ENCODE assay signal across 1 cellular context in the genomic region with DNA sequence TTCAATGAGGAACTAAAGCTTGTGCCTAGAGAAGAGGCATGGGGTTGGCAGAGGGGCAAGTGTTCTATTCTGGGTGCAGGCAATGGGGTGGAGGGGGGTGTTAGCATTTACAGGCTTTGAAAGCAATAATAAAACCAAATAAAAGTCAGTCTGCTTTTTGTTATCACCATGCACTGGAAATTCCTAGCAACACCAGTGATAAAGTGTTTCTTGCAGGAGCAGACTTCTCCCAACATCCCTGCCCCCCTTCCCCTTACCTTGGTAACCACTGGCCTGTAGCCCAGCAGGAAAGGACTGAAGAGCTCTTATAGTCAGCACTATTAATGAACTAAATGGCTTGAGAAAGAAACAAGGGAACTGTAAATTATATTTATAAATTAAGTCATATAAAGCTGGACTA.
TF ChIP-seq lines count a peak whose summit lies in the region.

No MANE protein-coding gene starts in this region.

TF ChIP-seq in SK-N-SH, 30 proteins besides CTCF, POLR2A, EP300 and RAD21 (continued from another document):
- TF ChIP-seq, protein P1, sequence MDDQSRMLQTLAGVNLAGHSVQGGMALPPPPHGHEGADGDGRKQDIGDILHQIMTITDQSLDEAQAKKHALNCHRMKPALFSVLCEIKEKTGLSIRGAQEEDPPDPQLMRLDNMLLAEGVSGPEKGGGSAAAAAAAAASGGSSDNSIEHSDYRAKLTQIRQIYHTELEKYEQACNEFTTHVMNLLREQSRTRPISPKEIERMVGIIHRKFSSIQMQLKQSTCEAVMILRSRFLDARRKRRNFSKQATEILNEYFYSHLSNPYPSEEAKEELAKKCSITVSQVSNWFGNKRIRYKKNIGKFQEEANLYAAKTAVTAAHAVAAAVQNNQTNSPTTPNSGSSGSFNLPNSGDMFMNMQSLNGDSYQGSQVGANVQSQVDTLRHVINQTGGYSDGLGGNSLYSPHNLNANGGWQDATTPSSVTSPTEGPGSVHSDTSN (IDR thresholded peaks at IDR 0.05), result no peak
- no peak for TF ChIP-seq TAF1 (IDR thresholded peaks at IDR 0.05; ENCODE audit: borderline replicate concordance, low read depth, low read length)
- no peak for TF ChIP-seq RXRA (IDR thresholded peaks at IDR 0.05; ENCODE audit: borderline replicate concordance, low read depth)
